ENCODE assay signal across 9 cellular contexts in genomic region chr17:81713556-81714411, GRCh38. TPM values are rescaled to one million over a fixed set of nuclear protein-coding genes. Genes with fewer than 3 reads are reported as not detected.
A peak's percentile ranks its signal among the peaks of the same experiment; 100 is the strongest.
DNase-seq lines count a peak whose midpoint lies in the region; ATAC-seq and TF ChIP-seq lines count a peak whose summit lies in the region.
"Had no signal": no experiment of that assay in that cellular context is flagged by ENCODE, and none has a peak within 500 bp of the region (broad histone marks: within the 10 kb centered on the region; RNA-seq: fewer than 3 reads in every experiment).

No MANE protein-coding gene starts in this region.

- intact Hi-C loops in head of caudate nucleus (cut with DNase I) (no loop called here), heart left ventricle (cut with DNase I) (no loop called here)

- H3K4me3 ChIP-seq in AG04450 (ENCODE audit: low read depth, low read length), result peak overlapping the region; percentile 66; the same call in 1 of the 2 replicates
- peak overlapping the region; percentile 75 for H3K4me3 ChIP-seq in HUES64 (ENCODE audit: low read length)
- peak overlapping the region in 2 of 12 donors; percentile 96 to 98 for H3K4me3 ChIP-seq in heart left ventricle

- H3K9me3 ChIP-seq in AG04450 (ENCODE audit: control insufficient read depth, insufficient read depth, low read length) (no peaks in the 10 kb centered on the region), HUES64 (ENCODE audit: insufficient read depth, low read depth, low read length) (no peaks in the 10 kb centered on the region), heart left ventricle (no peaks in the 10 kb centered on the region)
- H3K9me3 ChIP-seq: thoracic aorta had no signal

- H3K4me3 Mint-ChIP-seq in activated CD8-positive, alpha-beta T cell treated with anti-CD3 and anti-CD28 coated beads, Interleukin-2, amount 10 ng/mL, durations not matched to agents 7 days and 5 days, result peak overlapping the region; percentile 91

- H3K27ac Mint-ChIP-seq in activated CD8-positive, alpha-beta T cell treated with anti-CD3 and anti-CD28 coated beads, Interleukin-2, amount 10 ng/mL, durations not matched to agents 7 days and 5 days, result no peak overlapping the region

- H3K27me3 ChIP-seq in AG04450 (ENCODE audit: control insufficient read depth, insufficient read depth, low read length), result no peaks in the 10 kb centered on the region
- no peaks in the 10 kb centered on the region for H3K27me3 ChIP-seq in HUES64 (ENCODE audit: insufficient read depth, low read length)
- H3K27me3 ChIP-seq in heart left ventricle, result no peaks in the 10 kb centered on the region

- H3K27ac ChIP-seq in AG04450 (ENCODE audit: low read depth, low read length) (no peak overlapping the region), HUES64 (ENCODE audit: low read depth, low read length) (no peak overlapping the region), heart left ventricle (no peak overlapping the region)
- H3K27ac ChIP-seq: thoracic aorta had no signal

- H3K4me1 Mint-ChIP-seq in activated CD8-positive, alpha-beta T cell treated with anti-CD3 and anti-CD28 coated beads, Interleukin-2, amount 10 ng/mL, durations not matched to agents 7 days and 5 days (ENCODE audit: low read depth), result peaks cover 32% of the 10 kb centered on the region

- no peak for TF ChIP-seq POLR2A in heart left ventricle (IDR thresholded peaks at IDR 0.05)

- H3K36me3 Mint-ChIP-seq in activated CD8-positive, alpha-beta T cell treated with anti-CD3 and anti-CD28 coated beads, Interleukin-2, amount 10 ng/mL, durations not matched to agents 7 days and 5 days (ENCODE audit: low read depth), result peaks cover 14% of the 10 kb centered on the region

- 0 out of 2 replicates have a peak overlapping the region, but pooled peaks have one; percentile 77 for H3K9ac ChIP-seq in HUES64 (ENCODE audit: low read depth, low read length)

- ATAC-seq in activated CD8-positive, alpha-beta T cell treated with anti-CD3 and anti-CD28 coated beads, Interleukin-2, amount 10 ng/mL, durations not matched to agents 7 days and 5 days, result no peak
- ATAC-seq in HG02678 (IDR thresholded peaks at IDR 0.05; ENCODE audit: unreplicated experiment) (no peak), heart left ventricle (no peak)

- CTCF ChIA-PET in AG04450 (lab: Charles Lee), result no interaction called here
- CTCF ChIA-PET in activated CD8-positive, alpha-beta T cell treated with anti-CD3 and anti-CD28 coated beads, Interleukin-2, amount 10 ng/mL, durations not matched to agents 7 days and 5 days (lab: Charles Lee), result no interaction called here

- POLR2A ChIA-PET in AG04450 (lab: Yijun Ruan, JAX), result interaction anchor here (1.1 to 1.5 kb wide), 3 partner anchors 8 to 129 kb away, joined by 3 to 10 read pairs (median 3); partner anchors contain the start of gene MCRIP1
- POLR2A ChIA-PET in activated CD8-positive, alpha-beta T cell treated with anti-CD3 and anti-CD28 coated beads, Interleukin-2, amount 10 ng/mL, durations not matched to agents 7 days and 5 days (lab: Charles Lee), result interaction anchor here (1.1 to 1.7 kb wide), 2 partner anchors 9 to 11 kb away, joined by 4 to 8 read pairs; partner anchors contain the start of gene MRPL12

- peaks cover 10% of the 10 kb centered on the region; the same call in 1 of the 2 replicates for H3K4me1 ChIP-seq in HUES64 (ENCODE audit: insufficient read depth, low read length)
- H3K4me1 ChIP-seq in heart left ventricle, result peaks cover 6 to 35% (median 27%) of the 10 kb centered on the region in 12 donors

- TF ChIP-seq CTCF in AG04450 (IDR thresholded peaks at IDR 0.05; ENCODE audit: low read depth, low read length) (no peak), GM10266 (IDR thresholded peaks at IDR 0.05; ENCODE audit: control insufficient read depth, insufficient read depth, low read depth, missing control alignments) (no peak), heart left ventricle (IDR thresholded peaks at IDR 0.05) (no peak)

- 76% methylated on average over 36 of the region's 36 CpGs for WGBS in HUES64
- WGBS in heart left ventricle, 4 donors, result 83 to 90% (median 85%) methylated on average over 24 to 36 of the region's 36 CpGs

- H3K27me3 Mint-ChIP-seq in activated CD8-positive, alpha-beta T cell treated with anti-CD3 and anti-CD28 coated beads, Interleukin-2, amount 10 ng/mL, durations not matched to agents 7 days and 5 days (ENCODE audit: low read depth), result no peaks in the 10 kb centered on the region

- H3K9me3 Mint-ChIP-seq in activated CD8-positive, alpha-beta T cell treated with anti-CD3 and anti-CD28 coated beads, Interleukin-2, amount 10 ng/mL, durations not matched to agents 7 days and 5 days (ENCODE audit: insufficient read depth), result no peaks in the 10 kb centered on the region

- DNase-seq in AG04450 (ENCODE audit: low read depth, low spot score) (no peak), left kidney (ENCODE audit: low read depth, low spot score) (peak; percentile 46), head of caudate nucleus (no peak), GM10266 (ENCODE audit: extremely low spot score) (no peak), heart left ventricle (no peak)
- DNase-seq in activated CD8-positive, alpha-beta T cell treated with anti-CD3 and anti-CD28 coated beads, Interleukin-2, amount 10 ng/mL, durations not matched to agents 7 days and 5 days, result no peak

- peaks cover 10% of the 10 kb centered on the region for H3K36me3 ChIP-seq in HUES64 (ENCODE audit: insufficient read depth, low read length)
- H3K36me3 ChIP-seq in heart left ventricle, result no peaks in the 10 kb centered on the region
- H3K36me3 ChIP-seq: thoracic aorta had no signal

RNA-seq across cellular contexts. Expression of gene SLC25A10, which starts 1.7 kb away (rescaled TPM):
- polyA plus RNA-seq in AG04450 (2011; rRNA removed), result 3.3 and 4.1 TPM in 2 replicates
- 3.3 and 5.4 TPM in 2 replicates for polyA minus RNA-seq in AG04450 (2011; rRNA and poly(A)+ RNA removed)
- polyA plus RNA-seq in HUES64 (2013, experiment 1 of 2), result 17.9 TPM
- polyA plus RNA-seq in HUES64 (2013, experiment 2 of 2), result 18.4 TPM
- total RNA-seq in activated CD8-positive, alpha-beta T cell treated with anti-CD3 and anti-CD28 coated beads, Interleukin-2, amount 10 ng/mL, durations not matched to agents 7 days and 5 days, result 10 to 100 TPM; 39.2 to 40.4 TPM
- 10 to 100 TPM in 2 of 9 donors, 1 to 10 TPM in 7; 7.0 to 13.6 (median 8.2) TPM for total RNA-seq in heart left ventricle
- polyA plus RNA-seq in heart left ventricle, result 10 to 100 TPM; 10.8 to 17.9 TPM

RNA-seq across cellular contexts. Expression of gene MRPL12, which starts 10.6 kb away (rescaled TPM):
- polyA plus RNA-seq in AG04450 (2011; rRNA removed) (52.1 and 69.2 TPM in 2 replicates), heart left ventricle (100 to 1,000 TPM; 343 to 525 TPM)
- polyA minus RNA-seq in AG04450 (2011; rRNA and poly(A)+ RNA removed), result 29.3 and 35.3 TPM in 2 replicates
- polyA plus RNA-seq in HUES64 (2013, experiment 1 of 2), result 117 TPM
- polyA plus RNA-seq in HUES64 (2013, experiment 2 of 2), result 107 TPM
- 100 to 1,000 TPM; 102 to 104 TPM for total RNA-seq in activated CD8-positive, alpha-beta T cell treated with anti-CD3 and anti-CD28 coated beads, Interleukin-2, amount 10 ng/mL, durations not matched to agents 7 days and 5 days
- 100 to 1,000 TPM in 8 of 9 donors, 10 to 100 TPM in 1; 98.8 to 182 (median 133) TPM for total RNA-seq in heart left ventricle

RNA-seq across cellular contexts. Expression of gene HGS, which starts 30.0 kb away (rescaled TPM):
- polyA plus RNA-seq in AG04450 (2011; rRNA removed), result 71.5 and 83.0 TPM in 2 replicates
- polyA minus RNA-seq in AG04450 (2011; rRNA and poly(A)+ RNA removed), result 145 and 167 TPM in 2 replicates
- 63.3 TPM for polyA plus RNA-seq in HUES64 (2013, experiment 1 of 2)
- polyA plus RNA-seq in HUES64 (2013, experiment 2 of 2), result 65.9 TPM
- total RNA-seq in activated CD8-positive, alpha-beta T cell treated with anti-CD3 and anti-CD28 coated beads, Interleukin-2, amount 10 ng/mL, durations not matched to agents 7 days and 5 days, result 100 to 1,000 TPM; 107 to 128 TPM
- 10 to 100 TPM; 37.4 to 90.8 (median 40.3) TPM for total RNA-seq in heart left ventricle
- polyA plus RNA-seq in heart left ventricle, result 10 to 100 TPM; 53.8 to 81.4 TPM

RNA-seq across cellular contexts. Expression of gene ARL16, which starts 30.2 kb away (rescaled TPM):
- polyA plus RNA-seq in AG04450 (2011; rRNA removed) (44.7 and 48.0 TPM in 2 replicates), heart left ventricle (10 to 100 TPM; 22.4 to 23.6 TPM)
- polyA minus RNA-seq in AG04450 (2011; rRNA and poly(A)+ RNA removed), result 15.2 and 22.4 TPM in 2 replicates
- 44.7 TPM for polyA plus RNA-seq in HUES64 (2013, experiment 1 of 2)
- polyA plus RNA-seq in HUES64 (2013, experiment 2 of 2), result 43.4 TPM
- 10 to 100 TPM; 21.3 to 28.4 TPM for total RNA-seq in activated CD8-positive, alpha-beta T cell treated with anti-CD3 and anti-CD28 coated beads, Interleukin-2, amount 10 ng/mL, durations not matched to agents 7 days and 5 days
- total RNA-seq in heart left ventricle, result 10 to 100 TPM; 10.2 to 22.3 (median 13.3) TPM

RNA-seq across cellular contexts. Expression of gene CCDC137, which starts 47.2 kb away (rescaled TPM):
- polyA plus RNA-seq in AG04450 (2011; rRNA removed) (10.7 and 10.9 TPM in 2 replicates), heart left ventricle (10 to 100 TPM in 1 of 2 donors, 1 to 10 TPM in 1; 8.2 to 20.0 TPM)
- polyA minus RNA-seq in AG04450 (2011; rRNA and poly(A)+ RNA removed), result 2.2 and 3.9 TPM in 2 replicates
- polyA plus RNA-seq in HUES64 (2013, experiment 1 of 2), result 37.7 TPM
- 32.3 TPM for polyA plus RNA-seq in HUES64 (2013, experiment 2 of 2)
- total RNA-seq in activated CD8-positive, alpha-beta T cell treated with anti-CD3 and anti-CD28 coated beads, Interleukin-2, amount 10 ng/mL, durations not matched to agents 7 days and 5 days, result 10 to 100 TPM; 42.3 to 43.7 TPM
- total RNA-seq in heart left ventricle, result 10 to 100 TPM in 1 of 9 donors, 1 to 10 TPM in 8; 3.5 to 10.1 (median 6.3) TPM
